Comparison of ENCODE assay signal across 21 cellular contexts in the genomic region with DNA sequence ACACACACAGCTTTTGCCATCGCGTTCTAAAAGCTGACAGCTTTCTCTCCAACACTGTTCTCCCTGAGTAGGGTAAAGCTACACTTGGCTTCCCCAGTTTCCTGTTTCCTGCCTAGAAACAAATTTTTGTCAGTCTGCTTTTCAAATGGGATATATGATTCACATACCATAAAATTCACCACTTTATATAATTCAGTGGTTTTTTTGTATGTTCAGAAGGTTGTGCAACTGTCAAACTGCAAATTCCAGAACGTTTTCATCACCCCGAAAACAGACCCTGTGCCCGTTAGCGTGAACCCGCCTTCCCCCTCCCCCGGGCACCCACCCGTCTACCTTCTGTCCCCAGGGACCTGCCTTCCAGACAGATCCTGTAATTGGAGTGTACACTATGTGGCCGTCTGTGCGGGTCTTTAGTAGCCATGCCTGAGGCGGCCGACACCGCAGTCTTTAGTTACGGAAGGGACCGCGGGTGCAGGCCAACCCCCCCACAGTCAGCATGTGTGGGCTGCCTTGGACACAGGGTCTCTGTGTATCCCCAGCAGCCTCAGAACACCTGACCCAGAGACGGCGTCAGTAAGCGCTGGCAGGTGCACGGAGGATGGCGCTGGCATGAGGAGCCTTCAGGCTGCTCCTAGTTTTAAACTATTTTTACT. TPM values are rescaled to one million over a fixed set of nuclear protein-coding genes. Genes with fewer than 3 reads are reported as not detected.
DNase-seq lines count a peak whose midpoint lies in the region; ATAC-seq and TF ChIP-seq lines count a peak whose summit lies in the region.
"Had no signal": no experiment of that assay in that cellular context is flagged by ENCODE, and none has a peak within 500 bp of the region (broad histone marks: within the 10 kb centered on the region; RNA-seq: fewer than 3 reads in every experiment).

No MANE protein-coding gene starts in this region.

- peak overlapping the region; percentile 81 for H3K4me3 Mint-ChIP-seq in endothelial cell (ENCODE audit: unreplicated experiment)
- H3K4me3 Mint-ChIP-seq: brain had no signal

- no peaks in the 10 kb centered on the region for H3K9me3 ChIP-seq in skeletal muscle satellite cell (replicated peaks; ENCODE audit: low read length)
- H3K9me3 ChIP-seq: Caco-2, testis had no signal

- H3K4me1 ChIP-seq in skeletal muscle satellite cell (ENCODE audit: control insufficient read depth, insufficient read depth, low read length) = peaks cover 25% of the 10 kb centered on the region
- H3K4me1 ChIP-seq: Caco-2, testis had no signal

- H3K9ac ChIP-seq in skeletal muscle satellite cell (ENCODE audit: low read depth, low read length) = no peak overlapping the region

- H3K4me1 Mint-ChIP-seq in endothelial cell (ENCODE audit: unreplicated experiment) = peaks cover 14% of the 10 kb centered on the region

- peaks cover 22% of the 10 kb centered on the region for H3K36me3 Mint-ChIP-seq in endothelial cell (ENCODE audit: low read depth, unreplicated experiment)

- no peaks in the 10 kb centered on the region for H3K9me3 Mint-ChIP-seq in endothelial cell (ENCODE audit: unreplicated experiment)
- H3K9me3 Mint-ChIP-seq: brain had no signal

- no peak for ATAC-seq in Right ventricle myocardium superior (ENCODE audit: poor library complexity)
- no peak for ATAC-seq in GM19328 (IDR thresholded peaks at IDR 0.05; ENCODE audit: unreplicated experiment)
- ATAC-seq in HG03354 (IDR thresholded peaks at IDR 0.05; ENCODE audit: poor library complexity, severe bottlenecking, unreplicated experiment) = no peak

- H3K36me3 ChIP-seq in skeletal muscle satellite cell (ENCODE audit: insufficient read depth, low read length) = peaks cover 34% of the 10 kb centered on the region

- H3K4me2 ChIP-seq in skeletal muscle satellite cell (ENCODE audit: low read length) = peak overlapping the region; percentile 63

- H3K27me3 ChIP-seq in skeletal muscle satellite cell (ENCODE audit: control insufficient read depth, insufficient read depth, low read length) = no peaks in the 10 kb centered on the region
- H3K27me3 ChIP-seq: testis had no signal

- H3K4me3 ChIP-seq in skeletal muscle satellite cell (ENCODE audit: low read length) = no peak overlapping the region
- H3K4me3 ChIP-seq: testis had no signal

- no peak for TF ChIP-seq CTCF in endothelial cell (IDR thresholded peaks at IDR 0.05; ENCODE audit: unreplicated experiment)

- intact Hi-C loops in Right ventricle myocardium superior (cut with DNase I) = no loop called here
- intact Hi-C loops in cardiac septum (cut with DNase I) = no loop called here

- H3K27me3 Mint-ChIP-seq in endothelial cell (ENCODE audit: unreplicated experiment) = peaks cover 8% of the 10 kb centered on the region
- H3K27me3 Mint-ChIP-seq: brain had no signal

- DNase-seq in Right ventricle myocardium superior = peak; percentile 22
- DNase-seq in cardiac septum (ENCODE audit: low spot score) = no peak
- DNase-seq in NCI-H2171 (lab: John Stamatoyannopoulos, UW) = peak; percentile 12
- no peak for DNase-seq in endothelial cell (ENCODE audit: low spot score)
- DNase-seq in DMS79 treated with DMSO at 0.1 percent for 48 hours (lab: John Stamatoyannopoulos, UW) = no peak
- DNase-seq: activated CD8-positive, alpha-beta memory T cell treated with anti-CD3 and anti-CD28 coated beads, Interleukin-2, amount 50 U/mL, for 48 hours; activated naive CD4-positive, alpha-beta T cell; Caco-2; NCI-H2227 treated with DMSO at 0.1 percent for 48 hours; nucleus accumbens; stimulated activated CD4-positive, alpha-beta T cell treated with anti-CD3 and anti-CD28 coated beads, Interleukin-2, amount 100 ng/mL, for 48 hours; stimulated activated CD8-positive, alpha-beta memory T cell treated with anti-CD3 and anti-CD28 coated beads, Interleukin-4, amount 100 ng/mL, for 48 hours; T-helper 9 cell; testis had no signal

- H3K27ac Mint-ChIP-seq in endothelial cell (ENCODE audit: unreplicated experiment) = peak overlapping the region; percentile 79

RNA-seq across cellular contexts. Expression of gene HRH3, which starts 16.6 kb away (rescaled TPM):
- total RNA-seq in Right ventricle myocardium superior (not detected), cardiac septum (not detected), endothelial cell (ENCODE audit: unreplicated experiment) (not detected)
- total RNA-seq in skeletal muscle satellite cell (2012; rRNA removed) = not detected in 2 replicates
- total RNA-seq: Caco-2, fibroblast of lung, H4, mucosa of gallbladder had no signal

RNA-seq across cellular contexts. Expression of gene MTG2, which starts 20.7 kb away (rescaled TPM):
- total RNA-seq in Right ventricle myocardium superior (20.8 TPM), cardiac septum (26.6 TPM), endothelial cell (ENCODE audit: unreplicated experiment) (20.2 TPM)
- 15.5 and 17.9 TPM in 2 replicates for total RNA-seq in skeletal muscle satellite cell (2012; rRNA removed)

RNA-seq across cellular contexts. Expression of gene OSBPL2, which starts 34.8 kb away (rescaled TPM):
- total RNA-seq in Right ventricle myocardium superior = 52.3 TPM
- total RNA-seq in cardiac septum = 55.1 TPM
- total RNA-seq in endothelial cell (ENCODE audit: unreplicated experiment) = 39.5 TPM
- total RNA-seq in skeletal muscle satellite cell (2012; rRNA removed) = 11.1 and 17.7 TPM in 2 replicates

RNA-seq across cellular contexts. Expression of gene SS18L1, which starts 59.9 kb away (rescaled TPM):
- total RNA-seq in Right ventricle myocardium superior (8.9 TPM), cardiac septum (8.0 TPM), endothelial cell (ENCODE audit: unreplicated experiment) (17.5 TPM)
- total RNA-seq in skeletal muscle satellite cell (2012; rRNA removed) = 9.2 and 12.9 TPM in 2 replicates

Comparison
In these comparisons a context has a peak if more than half of its experiments do, and no peak if none do; other contexts are left out.
1. DNase-seq: peak in Right ventricle myocardium superior (single experiment) and NCI-H2171 (single experiment); none in cardiac septum (single experiment), endothelial cell (single experiment) and DMS79 treated with DMSO at 0.1 percent for 48 hours (single experiment).